10 cellular contexts compared by ENCODE assay signal in genomic region chr11:130407978-130408377, GRCh38. TPM values are rescaled to one million over a fixed set of nuclear protein-coding genes. Genes with fewer than 3 reads are reported as not detected.
DNase-seq lines count a peak whose midpoint lies in the region; ATAC-seq and TF ChIP-seq lines count a peak whose summit lies in the region.
"Had no signal": no experiment of that assay in that cellular context is flagged by ENCODE, and none has a peak within 500 bp of the region (broad histone marks: within the 10 kb centered on the region; RNA-seq: fewer than 3 reads in every experiment).

No MANE protein-coding gene starts in this region.

- TF ChIP-seq CTCF in HFFc6 (IDR thresholded peaks at IDR 0.05) (no peak), transverse colon (IDR thresholded peaks at IDR 0.05) (no peak)

- intact Hi-C loops in left cardiac atrium (cut with DNase I) = no loop called here
- intact Hi-C loops in transverse colon (cut with DNase I; ENCODE audit: low total_unique reads) = no loop called here

- TF ChIP-seq EP300 in transverse colon (IDR thresholded peaks at IDR 0.05; ENCODE audit: low read depth) = no peak

- H3K9me3 Mint-ChIP-seq in HFFc6 = no peaks in the 10 kb centered on the region

- peak overlapping the region; percentile 26 for H3K4me3 Mint-ChIP-seq in HFFc6

- peaks cover 15% of the 10 kb centered on the region for H3K27me3 Mint-ChIP-seq in HFFc6 (ENCODE audit: insufficient read depth)

- in situ Hi-C loops in transverse colon (cut with MboI; ENCODE audit: low pct_ligation_motif_present in 1 of 4, low pct_unique_long_range_greater_than_20kb in 1 of 4, low sequenced_read_pairs in 3 of 4) = loop anchor here in 1 of 4 donors (25.0 kb wide), 1 partner anchor 196 kb away; no protein-coding TSS in a partner anchor

- peak overlapping the region; percentile 47 for H3K27ac Mint-ChIP-seq in HFFc6

- no peaks in the 10 kb centered on the region for H3K9me3 ChIP-seq in transverse colon

- H3K4me1 ChIP-seq in transverse colon = peaks cover 4 to 19% (median 11%) of the 10 kb centered on the region in 4 donors
- H3K4me1 ChIP-seq: parathyroid adenoma had no signal

- H3K27ac ChIP-seq in angular gyrus (ENCODE audit: low read depth, low read length) = peak overlapping the region; percentile 26
- H3K27ac ChIP-seq in transverse colon = peak overlapping the region; percentile 44 to 86 (median 69)
- H3K27ac ChIP-seq: parathyroid adenoma had no signal

- no peaks in the 10 kb centered on the region for H3K36me3 ChIP-seq in transverse colon

- no peak for TF ChIP-seq POLR2A in transverse colon (IDR thresholded peaks at IDR 0.05)

- no peaks in the 10 kb centered on the region for H3K36me3 Mint-ChIP-seq in HFFc6 (ENCODE audit: low read depth)

- H3K27me3 ChIP-seq in transverse colon = no peaks in the 10 kb centered on the region

- 36 to 45% methylated on average over 6 to 7 of the region's 7 CpGs for WGBS in transverse colon (ENCODE audit: low coverage in 1 of 2), 2 donors

- H3K4me3 ChIP-seq in transverse colon = no peak overlapping the region

- DNase-seq in HFFc6 (peak; percentile 92), left cardiac atrium (peak; percentile 80), transverse colon (peak; percentile 47), NCI-H2081 (lab: John Stamatoyannopoulos, UW) (no peak), NCI-H1105 treated with DMSO at 0.1 percent for 48 hours (lab: John Stamatoyannopoulos, UW) (no peak), superior temporal gyrus (ENCODE audit: extremely low spot score) (no peak)

- ATAC-seq in left cardiac atrium (peak; percentile 66 to 70), HG02798 (IDR thresholded peaks at IDR 0.05; ENCODE audit: poor library complexity, unreplicated experiment) (no peak)

- peaks cover 42% of the 10 kb centered on the region for H3K4me1 Mint-ChIP-seq in HFFc6 (ENCODE audit: low read depth)

RNA-seq across cellular contexts. Expression of gene ADAMTS8, which starts 20.4 kb away (rescaled TPM):
- not detected for total RNA-seq in HFFc6 (2021; fragmentation: NEBNext Ultra II Directional; extraction: Animal tissue kit (Norgen Biotek cat#: 25700))
- total RNA-seq in left cardiac atrium (10 to 100 TPM in 1 of 2 donors, 1 to 10 TPM in 1; 3.3 to 53.0 TPM), transverse colon (under 1 TPM in 3 of 4 donors, not detected in 1; 0.27 to 1.00 (median 0.95) TPM)
- total RNA-seq: kidney epithelial cell had no signal

RNA-seq across cellular contexts. Expression of gene ADAMTS15, which starts 40.5 kb away (rescaled TPM):
- 1 to 10 TPM in 2 of 6 experiments, under 1 TPM in 4; 0.21 to 1.1 (median 0.94) TPM for total RNA-seq in HFFc6 (2021; fragmentation: NEBNext Ultra II Directional; extraction: Animal tissue kit (Norgen Biotek cat#: 25700))
- 10 to 100 TPM; 29.8 to 32.0 TPM for total RNA-seq in left cardiac atrium
- 1 to 10 TPM; 1.6 to 8.2 (median 2.4) TPM for total RNA-seq in transverse colon

Comparison
In these comparisons a context has a peak if more than half of its experiments do, and no peak if none do; other contexts are left out.
1. DNase-seq: peak in HFFc6 (single experiment), left cardiac atrium (single experiment) and transverse colon (single experiment); none in NCI-H2081 (0 of 2), NCI-H1105 treated with DMSO at 0.1 percent for 48 hours (single experiment) and superior temporal gyrus (single experiment).